ENCODE assay signal across 1 cellular context in the genomic region with DNA sequence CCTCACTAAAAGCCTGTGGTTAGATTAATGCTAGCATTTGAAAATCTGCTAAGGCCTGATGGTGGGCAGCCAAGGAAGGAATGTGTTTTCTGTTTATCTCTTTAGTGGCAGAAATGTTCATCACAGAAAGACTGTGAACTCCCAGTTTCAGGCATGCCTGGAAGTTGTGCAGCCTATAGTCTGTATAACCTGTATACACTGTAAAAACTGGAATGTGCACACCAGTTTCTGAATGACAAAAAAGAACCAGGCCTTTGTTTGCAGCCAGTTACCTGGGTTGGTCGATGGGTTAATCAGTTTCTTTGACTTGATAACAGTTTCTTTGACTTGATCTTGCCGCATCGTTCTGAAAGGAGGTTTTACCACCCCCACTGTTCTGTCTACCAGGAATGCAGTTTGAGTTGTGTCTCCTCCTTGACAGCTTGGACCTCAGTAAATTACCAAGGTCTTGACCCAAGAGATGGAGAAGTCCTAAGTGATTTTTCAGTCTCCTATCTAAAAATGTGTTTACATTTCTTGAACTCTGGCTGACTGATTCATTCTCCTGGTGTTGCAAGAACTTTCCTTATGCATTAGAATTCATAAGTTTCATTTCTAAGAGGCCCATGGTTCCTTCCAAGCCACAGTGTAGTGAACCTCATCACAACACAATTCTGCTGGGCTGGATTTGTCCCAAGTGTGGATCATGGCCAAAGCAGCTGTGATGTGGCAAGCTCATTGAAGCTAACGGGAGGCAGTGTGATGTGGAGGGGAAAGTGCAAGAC.
TF ChIP-seq lines count a peak whose summit lies in the region.

No MANE protein-coding gene starts in this region.

TF ChIP-seq in HepG2, 621 proteins besides CTCF, POLR2A, EP300 and RAD21 (continued from another document):
- TF ChIP-seq, protein P1, sequence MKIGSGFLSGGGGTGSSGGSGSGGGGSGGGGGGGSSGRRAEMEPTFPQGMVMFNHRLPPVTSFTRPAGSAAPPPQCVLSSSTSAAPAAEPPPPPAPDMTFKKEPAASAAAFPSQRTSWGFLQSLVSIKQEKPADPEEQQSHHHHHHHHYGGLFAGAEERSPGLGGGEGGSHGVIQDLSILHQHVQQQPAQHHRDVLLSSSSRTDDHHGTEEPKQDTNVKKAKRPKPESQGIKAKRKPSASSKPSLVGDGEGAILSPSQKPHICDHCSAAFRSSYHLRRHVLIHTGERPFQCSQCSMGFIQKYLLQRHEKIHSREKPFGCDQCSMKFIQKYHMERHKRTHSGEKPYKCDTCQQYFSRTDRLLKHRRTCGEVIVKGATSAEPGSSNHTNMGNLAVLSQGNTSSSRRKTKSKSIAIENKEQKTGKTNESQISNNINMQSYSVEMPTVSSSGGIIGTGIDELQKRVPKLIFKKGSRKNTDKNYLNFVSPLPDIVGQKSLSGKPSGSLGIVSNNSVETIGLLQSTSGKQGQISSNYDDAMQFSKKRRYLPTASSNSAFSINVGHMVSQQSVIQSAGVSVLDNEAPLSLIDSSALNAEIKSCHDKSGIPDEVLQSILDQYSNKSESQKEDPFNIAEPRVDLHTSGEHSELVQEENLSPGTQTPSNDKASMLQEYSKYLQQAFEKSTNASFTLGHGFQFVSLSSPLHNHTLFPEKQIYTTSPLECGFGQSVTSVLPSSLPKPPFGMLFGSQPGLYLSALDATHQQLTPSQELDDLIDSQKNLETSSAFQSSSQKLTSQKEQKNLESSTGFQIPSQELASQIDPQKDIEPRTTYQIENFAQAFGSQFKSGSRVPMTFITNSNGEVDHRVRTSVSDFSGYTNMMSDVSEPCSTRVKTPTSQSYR (CRISPR knock-in tag; IDR thresholded peaks at IDR 0.05; ENCODE audit: borderline replicate concordance), result no peak
- TF ChIP-seq NFIB (CRISPR knock-in tag; IDR thresholded peaks at IDR 0.05; ENCODE audit: borderline replicate concordance) (no peak), ZNF30 (CRISPR knock-in tag; IDR thresholded peaks at IDR 0.05) (no peak), TGIF2 (CRISPR knock-in tag; IDR thresholded peaks at IDR 0.05) (no peak)
- TF ChIP-seq, protein P2, sequence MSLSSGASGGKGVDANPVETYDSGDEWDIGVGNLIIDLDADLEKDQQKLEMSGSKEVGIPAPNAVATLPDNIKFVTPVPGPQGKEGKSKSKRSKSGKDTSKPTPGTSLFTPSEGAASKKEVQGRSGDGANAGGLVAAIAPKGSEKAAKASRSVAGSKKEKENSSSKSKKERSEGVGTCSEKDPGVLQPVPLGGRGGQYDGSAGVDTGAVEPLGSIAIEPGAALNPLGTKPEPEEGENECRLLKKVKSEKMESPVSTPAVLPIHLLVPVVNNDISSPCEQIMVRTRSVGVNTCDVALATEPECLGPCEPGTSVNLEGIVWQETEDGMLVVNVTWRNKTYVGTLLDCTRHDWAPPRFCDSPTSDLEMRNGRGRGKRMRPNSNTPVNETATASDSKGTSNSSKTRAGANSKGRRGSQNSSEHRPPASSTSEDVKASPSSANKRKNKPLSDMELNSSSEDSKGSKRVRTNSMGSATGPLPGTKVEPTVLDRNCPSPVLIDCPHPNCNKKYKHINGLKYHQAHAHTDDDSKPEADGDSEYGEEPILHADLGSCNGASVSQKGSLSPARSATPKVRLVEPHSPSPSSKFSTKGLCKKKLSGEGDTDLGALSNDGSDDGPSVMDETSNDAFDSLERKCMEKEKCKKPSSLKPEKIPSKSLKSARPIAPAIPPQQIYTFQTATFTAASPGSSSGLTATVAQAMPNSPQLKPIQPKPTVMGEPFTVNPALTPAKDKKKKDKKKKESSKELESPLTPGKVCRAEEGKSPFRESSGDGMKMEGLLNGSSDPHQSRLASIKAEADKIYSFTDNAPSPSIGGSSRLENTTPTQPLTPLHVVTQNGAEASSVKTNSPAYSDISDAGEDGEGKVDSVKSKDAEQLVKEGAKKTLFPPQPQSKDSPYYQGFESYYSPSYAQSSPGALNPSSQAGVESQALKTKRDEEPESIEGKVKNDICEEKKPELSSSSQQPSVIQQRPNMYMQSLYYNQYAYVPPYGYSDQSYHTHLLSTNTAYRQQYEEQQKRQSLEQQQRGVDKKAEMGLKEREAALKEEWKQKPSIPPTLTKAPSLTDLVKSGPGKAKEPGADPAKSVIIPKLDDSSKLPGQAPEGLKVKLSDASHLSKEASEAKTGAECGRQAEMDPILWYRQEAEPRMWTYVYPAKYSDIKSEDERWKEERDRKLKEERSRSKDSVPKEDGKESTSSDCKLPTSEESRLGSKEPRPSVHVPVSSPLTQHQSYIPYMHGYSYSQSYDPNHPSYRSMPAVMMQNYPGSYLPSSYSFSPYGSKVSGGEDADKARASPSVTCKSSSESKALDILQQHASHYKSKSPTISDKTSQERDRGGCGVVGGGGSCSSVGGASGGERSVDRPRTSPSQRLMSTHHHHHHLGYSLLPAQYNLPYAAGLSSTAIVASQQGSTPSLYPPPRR (CRISPR knock-in tag; IDR thresholded peaks at IDR 0.05; ENCODE audit: borderline replicate concordance), result no peak
- TF ChIP-seq, protein P3, sequence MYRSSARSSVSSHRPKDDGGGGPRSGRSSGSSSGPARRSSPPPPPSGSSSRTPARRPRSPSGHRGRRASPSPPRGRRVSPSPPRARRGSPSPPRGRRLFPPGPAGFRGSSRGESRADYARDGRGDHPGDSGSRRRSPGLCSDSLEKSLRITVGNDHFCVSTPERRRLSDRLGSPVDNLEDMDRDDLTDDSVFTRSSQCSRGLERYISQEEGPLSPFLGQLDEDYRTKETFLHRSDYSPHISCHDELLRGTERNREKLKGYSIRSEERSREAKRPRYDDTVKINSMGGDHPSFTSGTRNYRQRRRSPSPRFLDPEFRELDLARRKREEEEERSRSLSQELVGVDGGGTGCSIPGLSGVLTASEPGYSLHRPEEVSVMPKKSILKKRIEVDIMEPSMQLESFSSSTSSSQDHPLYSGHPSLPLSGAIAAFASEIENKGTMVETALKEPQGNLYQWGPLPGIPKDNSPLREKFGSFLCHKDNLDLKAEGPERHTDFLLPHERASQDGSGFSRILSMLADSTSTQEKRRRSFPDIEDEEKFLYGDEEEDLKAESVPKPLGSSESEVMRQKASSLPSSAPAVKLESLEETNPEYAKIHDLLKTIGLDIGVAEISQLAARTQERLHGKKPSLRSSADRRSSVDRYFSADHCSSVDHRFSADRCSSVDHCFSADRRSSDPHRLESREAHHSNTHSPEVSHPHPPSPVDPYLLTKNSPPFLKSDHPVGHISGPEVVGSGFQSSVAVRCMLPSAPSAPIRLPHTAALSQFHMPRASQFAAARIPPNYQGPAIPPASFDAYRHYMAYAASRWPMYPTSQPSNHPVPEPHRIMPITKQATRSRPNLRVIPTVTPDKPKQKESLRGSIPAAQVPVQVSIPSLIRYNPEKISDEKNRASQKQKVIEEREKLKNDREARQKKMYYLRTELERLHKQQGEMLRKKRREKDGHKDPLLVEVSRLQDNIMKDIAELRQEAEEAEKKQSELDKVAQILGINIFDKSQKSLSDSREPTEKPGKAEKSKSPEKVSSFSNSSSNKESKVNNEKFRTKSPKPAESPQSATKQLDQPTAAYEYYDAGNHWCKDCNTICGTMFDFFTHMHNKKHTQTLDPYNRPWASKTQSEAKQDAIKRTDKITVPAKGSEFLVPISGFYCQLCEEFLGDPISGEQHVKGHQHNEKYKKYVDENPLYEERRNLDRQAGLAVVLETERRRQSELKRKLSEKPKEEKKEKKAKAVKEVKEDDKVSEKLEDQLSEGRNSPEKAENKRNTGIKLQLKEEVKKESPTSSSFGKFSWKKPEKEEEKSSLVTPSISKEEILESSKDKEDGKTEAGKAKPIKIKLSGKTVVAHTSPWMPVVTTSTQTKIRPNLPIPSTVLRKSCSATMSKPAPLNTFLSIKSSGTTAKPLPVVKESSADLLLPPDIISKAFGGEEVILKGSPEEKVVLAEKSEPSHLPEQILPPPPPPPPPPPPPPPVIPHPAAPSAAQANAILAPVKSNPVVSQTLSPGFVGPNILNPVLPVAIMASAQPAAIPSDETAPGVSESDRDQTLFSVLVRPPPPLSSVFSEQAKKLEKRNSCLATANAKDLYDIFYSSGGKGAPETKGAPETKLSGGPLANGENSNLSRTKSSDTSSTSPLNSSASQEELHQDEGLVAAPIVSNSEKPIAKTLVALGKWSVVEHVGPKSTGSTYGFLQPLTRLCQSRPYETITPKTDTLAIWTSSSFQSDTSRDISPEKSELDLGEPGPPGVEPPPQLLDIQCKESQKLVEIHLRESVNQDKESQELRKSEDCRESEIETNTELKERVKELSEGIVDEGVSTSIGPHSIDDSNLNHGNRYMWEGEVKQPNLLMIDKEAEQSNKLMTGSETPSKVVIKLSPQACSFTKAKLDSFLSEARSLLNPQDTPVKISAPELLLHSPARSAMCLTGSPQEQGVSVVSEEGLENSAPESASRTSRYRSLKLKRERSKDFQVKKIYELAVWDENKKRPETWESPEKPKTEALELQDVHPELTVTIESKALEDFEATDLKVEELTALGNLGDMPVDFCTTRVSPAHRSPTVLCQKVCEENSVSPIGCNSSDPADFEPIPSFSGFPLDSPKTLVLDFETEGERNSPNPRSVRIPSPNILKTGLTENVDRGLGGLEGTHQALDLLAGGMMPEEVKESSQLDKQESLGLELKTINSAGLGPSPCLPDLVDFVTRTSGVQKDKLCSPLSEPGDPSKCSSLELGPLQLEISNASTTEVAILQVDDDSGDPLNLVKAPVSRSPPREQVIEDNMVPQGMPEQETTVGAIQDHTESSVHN (CRISPR knock-in tag; IDR thresholded peaks at IDR 0.05), result no peak
